In genomic region chr7:4641667-4642467, GRCh38 we compare ENCODE assay signal across 1 cellular context.
A peak's percentile ranks its signal among the peaks of the same experiment; 100 is the strongest.
TF ChIP-seq lines count a peak whose summit lies in the region.

No MANE protein-coding gene starts in this region.

TF ChIP-seq in K562, 482 proteins besides CTCF, POLR2A, EP300 and RAD21 (continued from another document and continues in another):
- peak; percentile 82 for TF ChIP-seq MGA (IDR thresholded peaks at IDR 0.05)
- TF ChIP-seq REST (CRISPR knock-in tag; IDR thresholded peaks at IDR 0.05; ENCODE audit: low read depth) = peak; percentile 76; the same call in 1 of the 2 replicates
- TF ChIP-seq HSF4 (CRISPR knock-in tag; IDR thresholded peaks at IDR 0.05; ENCODE audit: borderline replicate concordance) = 0 out of 2 replicates have a peak, but pooled peaks have one; percentile 35
- 0 out of 2 replicates have a peak, but pooled peaks have one; percentile 10 for TF ChIP-seq KLF16 (IDR thresholded peaks at IDR 0.05)
- peak; percentile 86 for TF ChIP-seq TFAP4 (CRISPR knock-in tag; IDR thresholded peaks at IDR 0.05; ENCODE audit: borderline replicate concordance)
- TF ChIP-seq GTF2B (IDR thresholded peaks at IDR 0.05; ENCODE audit: extremely low read depth, insufficient read length) = no peak
- TF ChIP-seq SIN3A (IDR thresholded peaks at IDR 0.05; ENCODE audit: borderline replicate concordance in 2 of 2, control insufficient read depth in 1 of 2, low read depth in 2 of 2, low read length in 2 of 2) = peak; percentile 89 to 90; a peak in 3 of 4 replicates
- peak; percentile 99 to 100 for TF ChIP-seq MNT (conservative IDR thresholded peaks at IDR 0.05)
- peak; percentile 97 for TF ChIP-seq E2F1 (CRISPR knock-in tag; IDR thresholded peaks at IDR 0.05)
- no peak for TF ChIP-seq ZFPM2 (CRISPR knock-in tag; IDR thresholded peaks at IDR 0.05)
- TF ChIP-seq ZBTB34 (CRISPR knock-in tag; IDR thresholded peaks at IDR 0.05) = no peak
- peak; percentile 45; the same call in 1 of the 2 replicates for TF ChIP-seq MXI1 (IDR thresholded peaks at IDR 0.05; ENCODE audit: low read depth, low read length)
- peak; percentile 88; the same call in 1 of the 2 replicates for TF ChIP-seq TGIF2 (CRISPR knock-in tag; IDR thresholded peaks at IDR 0.05)
- no peak for TF ChIP-seq SLC30A9 (CRISPR knock-in tag; IDR thresholded peaks at IDR 0.05)
- TF ChIP-seq ZNF592 (IDR thresholded peaks at IDR 0.05) = peak; percentile 94
- peak; percentile 75; the same call in 1 of the 2 replicates for TF ChIP-seq STAT6 (CRISPR knock-in tag; IDR thresholded peaks at IDR 0.05)
- TF ChIP-seq ZNF24 (IDR thresholded peaks at IDR 0.05) = peak; percentile 46; the same call in 1 of the 2 replicates
- no peak for TF ChIP-seq NFE2 (IDR thresholded peaks at IDR 0.05; ENCODE audit: low read depth)
